ENCODE assay signal across 19 cellular contexts in genomic region chr2:100664021-100664755, GRCh38.
"Had no signal": no experiment of that assay in that cellular context is flagged by ENCODE, and none has a peak within 500 bp of the region (broad histone marks: within the 10 kb centered on the region; RNA-seq: fewer than 3 reads in every experiment).

No MANE protein-coding gene starts in this region.

- H3K4me3 Mint-ChIP-seq: immature natural killer cell, mesothelial cell of epicardium had no signal

- H3K9me3 Mint-ChIP-seq: mesothelial cell of epicardium had no signal

- H3K36me3 Mint-ChIP-seq: immature natural killer cell, mesothelial cell of epicardium had no signal

- H3K27ac Mint-ChIP-seq: mesothelial cell of epicardium had no signal

- H3K27ac ChIP-seq: colonic mucosa, dorsolateral prefrontal cortex, esophagus muscularis mucosa, foreskin keratinocyte, gastroesophageal sphincter, heart right ventricle, left lung, lower lobe of right lung had no signal

- H3K4me3 ChIP-seq: colonic mucosa, dorsolateral prefrontal cortex, esophagus muscularis mucosa, gastroesophageal sphincter, heart right ventricle, left lung, lower lobe of right lung, mucosa of descending colon had no signal

- H3K4me1 Mint-ChIP-seq: immature natural killer cell, mesothelial cell of epicardium had no signal

- ATAC-seq: foreskin keratinocyte, gastroesophageal sphincter, heart right ventricle, left cardiac atrium, left lung, left ventricle myocardium superior, lower lobe of right lung, mucosa of descending colon had no signal

- H3K9me3 ChIP-seq: colonic mucosa, esophagus muscularis mucosa, gastroesophageal sphincter, heart right ventricle, left lung, lower lobe of right lung, mucosa of descending colon had no signal

- H3K4me1 ChIP-seq: colonic mucosa, esophagus muscularis mucosa, foreskin keratinocyte, gastroesophageal sphincter, heart right ventricle, left lung, lower lobe of right lung had no signal

- H3K36me3 ChIP-seq: colonic mucosa, esophagus muscularis mucosa, gastroesophageal sphincter, heart right ventricle, left lung, lower lobe of right lung had no signal

- H3K27me3 ChIP-seq: colonic mucosa, dorsolateral prefrontal cortex, esophagus muscularis mucosa, gastroesophageal sphincter, left lung had no signal

- DNase-seq: cerebellar nuclear complex; colonic mucosa; dermis blood vessel endothelial cell; dorsolateral prefrontal cortex; effector CD4-positive, alpha-beta T cell; effector memory CD4-positive, alpha-beta T cell; foreskin keratinocyte; heart right ventricle; hippocampal formation; immature natural killer cell; left cardiac atrium; left lung; left ventricle myocardium superior; lower lobe of right lung; mesenchymal stem cell; mucosa of descending colon had no signal
